In genomic region chr1:174297351-174297750, GRCh38 we compare ENCODE assay signal across 21 cellular contexts.
DNase-seq lines count a peak whose midpoint lies in the region; ATAC-seq, FAIRE-seq and TF ChIP-seq lines count a peak whose summit lies in the region.
"Had no signal": no experiment of that assay in that cellular context is flagged by ENCODE, and none has a peak within 500 bp of the region (broad histone marks: within the 10 kb centered on the region; RNA-seq: fewer than 3 reads in every experiment).

No MANE protein-coding gene starts in this region.

- no peaks in the 10 kb centered on the region for H3K27me3 ChIP-seq in BE2C
- H3K27me3 ChIP-seq in Loucy (ENCODE audit: insufficient read depth, low read length, poor library complexity, severe bottlenecking), result no peaks in the 10 kb centered on the region
- no peaks in the 10 kb centered on the region for H3K27me3 ChIP-seq in H1 (replicated peaks in 1 of 4; ENCODE audit: control insufficient read depth in 3 of 4, extremely low read depth in 1 of 4, insufficient read depth in 3 of 4, low read length in 3 of 4)
- no peaks in the 10 kb centered on the region for H3K27me3 ChIP-seq in mesendoderm (ENCODE audit: insufficient read depth, low read length, poor library complexity)
- no peaks in the 10 kb centered on the region for H3K27me3 ChIP-seq in heart right ventricle

- H4K20me1 ChIP-seq in Loucy (ENCODE audit: insufficient read depth, low read length, poor library complexity, severe bottlenecking) (no peaks in the 10 kb centered on the region), H1 (replicated peaks in 1 of 2; ENCODE audit: control insufficient read depth in 1 of 2, insufficient read depth in 2 of 2, low read length in 2 of 2) (no peaks in the 10 kb centered on the region)

- no peaks in the 10 kb centered on the region for H3K9me2 ChIP-seq in Loucy (replicated peaks; ENCODE audit: low read depth, low read length)

- ATAC-seq in GM19351 (IDR thresholded peaks at IDR 0.05; ENCODE audit: unreplicated experiment) (no peak), heart right ventricle (no peak)

- POLR2A ChIA-PET in H1 (lab: Charles Lee; ENCODE audit: partially characterized antibody), result interaction anchor here (1.0 kb wide), 1 partner anchor 50 kb away, joined by 3 read pairs; no protein-coding TSS in a partner anchor

- H3K56ac ChIP-seq in H1 (replicated peaks; ENCODE audit: insufficient read length, low read depth, low read length) (no peak overlapping the region), mesendoderm (ENCODE audit: low read length) (no peak overlapping the region)

- H2BK20ac ChIP-seq in H1 (ENCODE audit: low read length), result no peak overlapping the region

- H4K91ac ChIP-seq in H1 (replicated peaks; ENCODE audit: insufficient read length, low read length), result no peak overlapping the region

- H3K4me3 ChIP-seq in BE2C (ENCODE audit: low read depth, low read length) (no peak overlapping the region), Loucy (ENCODE audit: low read length, poor library complexity, severe bottlenecking) (no peak overlapping the region), H1 (ENCODE audit: extremely low read depth in 1 of 4, insufficient read depth in 2 of 4, low read depth in 3 of 4, low read length in 4 of 4) (no peak overlapping the region), mesendoderm (ENCODE audit: low read length) (no peak overlapping the region), heart right ventricle (no peak overlapping the region)
- H3K4me3 ChIP-seq: A549 had no signal

- TF ChIP-seq RAD21 in H1 (IDR thresholded peaks at IDR 0.05 in 1 of 2, conservative IDR thresholded peaks at IDR 0.05 in 1 of 2; ENCODE audit: low read depth in 2 of 2, low read length in 2 of 2), result peak; percentile 18 to 24; a peak in 2 of 4 replicates

- no peak overlapping the region for H2AFZ ChIP-seq in Loucy (ENCODE audit: low read length)
- H2AFZ ChIP-seq in H1 (ENCODE audit: low read length), result no peak overlapping the region

- H3K4ac ChIP-seq in H1 (replicated peaks; ENCODE audit: insufficient read length, low read depth, low read length) (no peak overlapping the region), mesendoderm (ENCODE audit: low read depth, low read length) (no peak overlapping the region)

- no peak overlapping the region for H2BK15ac ChIP-seq in H1 (ENCODE audit: low read length)
- H2BK15ac ChIP-seq in mesendoderm (replicated peaks; ENCODE audit: low read depth), result no peak overlapping the region

- TF ChIP-seq EP300 in H1 (IDR thresholded peaks at IDR 0.05; ENCODE audit: borderline replicate concordance in 1 of 2, low read depth in 2 of 2, low read length in 2 of 2), result no peak

- H3K36me3 ChIP-seq in BE2C (no peaks in the 10 kb centered on the region), Loucy (ENCODE audit: insufficient read depth, low read length) (peaks cover 21% of the 10 kb centered on the region; the same call in 1 of the 2 replicates), H1 (ENCODE audit: control insufficient read depth in 2 of 4, insufficient read depth in 4 of 4, low read length in 3 of 4) (no peaks in the 10 kb centered on the region), mesendoderm (ENCODE audit: control insufficient read depth, insufficient read depth, low read length) (no peaks in the 10 kb centered on the region), heart right ventricle (peaks cover 0 to 33% (median 0%) of the 10 kb centered on the region in 9 donors)

- H3K14ac ChIP-seq in H1 (ENCODE audit: insufficient read length), result no peak overlapping the region

- no peak for FAIRE-seq in H1 (lab: Jason Lieb, UNC)
- FAIRE-seq: A549, D721Med, RCC 7860 had no signal

- CTCF ChIA-PET in H1 (lab: Charles Lee; ENCODE audit: partially characterized antibody), result interaction anchor here (0.5 to 2.2 kb wide), 4 partner anchors 16 to 655 kb away, joined by 3 to 9 read pairs (median 4); no protein-coding TSS in a partner anchor

- H3K9ac ChIP-seq in Loucy (ENCODE audit: low read depth, low read length, poor library complexity, severe bottlenecking), result no peak overlapping the region
- H3K9ac ChIP-seq in H1 (replicated peaks in 1 of 4; ENCODE audit: extremely low read depth in 1 of 4, low read depth in 3 of 4, low read length in 3 of 4), result no peak overlapping the region
- H3K9ac ChIP-seq in mesendoderm (ENCODE audit: low read length), result no peak overlapping the region

- H3K4me1 ChIP-seq in BE2C (no peaks in the 10 kb centered on the region), Loucy (ENCODE audit: insufficient read depth, low read length, poor library complexity, severe bottlenecking) (no peaks in the 10 kb centered on the region), H1 (replicated peaks in 1 of 4; ENCODE audit: control insufficient read depth in 3 of 4, insufficient read depth in 4 of 4, low read length in 3 of 4) (peaks cover 0 to 5% (median 0%) of the 10 kb centered on the region in 4 experiments; a peak in 3 of 7 replicates), mesendoderm (ENCODE audit: control insufficient read depth, low read depth, low read length) (no peaks in the 10 kb centered on the region), heart right ventricle (no peaks in the 10 kb centered on the region)
- H3K4me1 ChIP-seq: A549 had no signal

- H3K79me1 ChIP-seq in H1 (ENCODE audit: low read depth, low read length) (no peaks in the 10 kb centered on the region), mesendoderm (ENCODE audit: low read length) (no peaks in the 10 kb centered on the region)

- H3K9me3 ChIP-seq in BE2C, result no peaks in the 10 kb centered on the region
- H3K9me3 ChIP-seq in Loucy (ENCODE audit: insufficient read depth, low read depth, low read length), result peaks cover 11% of the 10 kb centered on the region; the same call in 1 of the 2 replicates
- H3K9me3 ChIP-seq in H1 (ENCODE audit: insufficient read depth in 2 of 2, low read depth in 1 of 2, low read length in 1 of 2), result no peaks in the 10 kb centered on the region
- peaks cover 0 to 16% (median 7%) of the 10 kb centered on the region in 11 donors for H3K9me3 ChIP-seq in heart right ventricle
- H3K9me3 ChIP-seq: A549 had no signal

- H2BK120ac ChIP-seq in H1 (replicated peaks; ENCODE audit: low read depth, low read length) (no peak overlapping the region), mesendoderm (ENCODE audit: low read depth, low read length) (no peak overlapping the region)

- H2AK5ac ChIP-seq in H1 (ENCODE audit: low read depth, low read length), result no peak overlapping the region
- no peak overlapping the region for H2AK5ac ChIP-seq in mesendoderm (ENCODE audit: low read length)

- H3F3A ChIP-seq in Loucy (ENCODE audit: low read depth), result no peaks in the 10 kb centered on the region

- no peak overlapping the region for H3K27ac ChIP-seq in H1 (ENCODE audit: low read depth, low read length)
- no peak overlapping the region for H3K27ac ChIP-seq in mesendoderm (ENCODE audit: low read depth, low read length)
- H3K27ac ChIP-seq in heart right ventricle, result no peak overlapping the region
- H3K27ac ChIP-seq: A549 had no signal

- DNase-seq in BE2C (no peak), H1 (ENCODE audit: low read depth in 1 of 2, low spot score in 2 of 2) (peak in 1 of 2 experiments; percentile 57), mesendoderm (peak; percentile 42), DMS114 treated with DMSO at 0.1 percent for 48 hours (lab: John Stamatoyannopoulos, UW; ENCODE audit: unreplicated experiment) (no peak), heart right ventricle (no peak), epidermal melanocyte (ENCODE audit: insufficient read length, low spot score) (no peak)
- DNase-seq: CD4-positive, CD25-positive, alpha-beta regulatory T cell; DND-41; GF-D8; H7; IMR-90; NCI-H1092; NCI-H2107; NCI-H345; NCI-H526 treated with DMSO at 0.1 percent for 48 hours; SHP77 had no signal

- TF ChIP-seq CTCF in BE2C (IDR thresholded peaks at IDR 0.05; ENCODE audit: low read depth, low read length) (peak; percentile 20; the same call in 1 of the 2 replicates), Loucy (conservative IDR thresholded peaks at IDR 0.05; ENCODE audit: low read length) (peak; percentile 44), H1 (IDR thresholded peaks at IDR 0.05; ENCODE audit: control extremely low read depth in 1 of 3, insufficient read depth in 1 of 3, low read depth in 1 of 3, low read length in 3 of 3) (peak; percentile 19 to 36 (median 36)), heart right ventricle (IDR thresholded peaks at IDR 0.05) (no peak)

- H3K79me2 ChIP-seq in Loucy (ENCODE audit: insufficient read depth, low read length), result no peaks in the 10 kb centered on the region
- no peaks in the 10 kb centered on the region for H3K79me2 ChIP-seq in H1 (ENCODE audit: control insufficient read depth in 1 of 2, insufficient read depth in 2 of 2, low read length in 2 of 2)
- H3K79me2 ChIP-seq in mesendoderm (ENCODE audit: control insufficient read depth, insufficient read depth, low read length), result no peaks in the 10 kb centered on the region

- no peak for TF ChIP-seq POLR2A in H1 (IDR thresholded peaks at IDR 0.05; ENCODE audit: control extremely low read depth in 1 of 2, low read depth in 2 of 2, low read length in 2 of 2)

- no peaks in the 10 kb centered on the region for H3K23me2 ChIP-seq in H1 (ENCODE audit: low read depth, low read length)

- H3K18ac ChIP-seq in H1 (ENCODE audit: extremely low read depth, low read length) (no peak overlapping the region), mesendoderm (ENCODE audit: low read length) (no peak overlapping the region)

- intact Hi-C loops in heart right ventricle (cut with DNase I), result no loop called here

- H3K23ac ChIP-seq in H1 (ENCODE audit: insufficient read length), result no peak overlapping the region
- H3K23ac ChIP-seq in mesendoderm (ENCODE audit: low read length), result no peak overlapping the region

- H4K5ac ChIP-seq in H1 (ENCODE audit: insufficient read length, low read depth, low read length) (no peak overlapping the region), mesendoderm (ENCODE audit: low read length) (no peak overlapping the region)

- WGBS in H1 (ENCODE audit: extremely low coverage in 1 of 2, insufficient coverage in 1 of 2, insufficient read length in 1 of 2, insufficient replicate concordance in 2 of 2, low coverage in 1 of 2, low lambda C conversion rate in 2 of 2, missing lambda C conversion rate in 1 of 2), 2 experiments, result 71% methylated on average over 10 of the region's 10 CpGs; no CpG with 5 or more reads in 1 of the 2 experiments
- WGBS in mesendoderm (ENCODE audit: extremely low coverage, insufficient coverage, low lambda C conversion rate), result no CpG with 5 or more reads among the region's 10 CpGs
- WGBS in heart right ventricle, 2 donors, result 83 to 86% methylated on average over 10 of the region's 10 CpGs

- no peak overlapping the region for H2BK12ac ChIP-seq in H1 (ENCODE audit: low read depth, low read length)

- no peak overlapping the region for H2BK5ac ChIP-seq in H1 (ENCODE audit: low read depth, low read length)
- no peak overlapping the region for H2BK5ac ChIP-seq in mesendoderm (ENCODE audit: low read length)

- H3K4me2 ChIP-seq in Loucy (ENCODE audit: low read depth, low read length, poor library complexity, severe bottlenecking) (no peak overlapping the region), H1 (ENCODE audit: insufficient read depth in 1 of 2, low read depth in 2 of 2, low read length in 2 of 2) (no peak overlapping the region), mesendoderm (ENCODE audit: low read length) (no peak overlapping the region)
- H3K4me2 ChIP-seq: A549 had no signal

- H4K8ac ChIP-seq in H1 (ENCODE audit: extremely low read depth, insufficient read depth, low read length) (no peak overlapping the region), mesendoderm (ENCODE audit: low read depth, low read length) (no peak overlapping the region)

TF ChIP-seq in H1, 55 proteins besides CTCF, POLR2A, EP300 and RAD21 (continues in another document):
- TF ChIP-seq KDM4A (IDR thresholded peaks at IDR 0.05; ENCODE audit: low read depth, low read length, severe bottlenecking), result no peak

Comparison
In these comparisons a context has a peak if more than half of its experiments do, and no peak if none do; other contexts are left out.
1. CTCF ChIP-seq: peak in BE2C (single experiment), Loucy (single experiment) and H1 (3 of 3); none in heart right ventricle (0 of 9).